21 cellular contexts compared by ENCODE assay signal in the genomic region with DNA sequence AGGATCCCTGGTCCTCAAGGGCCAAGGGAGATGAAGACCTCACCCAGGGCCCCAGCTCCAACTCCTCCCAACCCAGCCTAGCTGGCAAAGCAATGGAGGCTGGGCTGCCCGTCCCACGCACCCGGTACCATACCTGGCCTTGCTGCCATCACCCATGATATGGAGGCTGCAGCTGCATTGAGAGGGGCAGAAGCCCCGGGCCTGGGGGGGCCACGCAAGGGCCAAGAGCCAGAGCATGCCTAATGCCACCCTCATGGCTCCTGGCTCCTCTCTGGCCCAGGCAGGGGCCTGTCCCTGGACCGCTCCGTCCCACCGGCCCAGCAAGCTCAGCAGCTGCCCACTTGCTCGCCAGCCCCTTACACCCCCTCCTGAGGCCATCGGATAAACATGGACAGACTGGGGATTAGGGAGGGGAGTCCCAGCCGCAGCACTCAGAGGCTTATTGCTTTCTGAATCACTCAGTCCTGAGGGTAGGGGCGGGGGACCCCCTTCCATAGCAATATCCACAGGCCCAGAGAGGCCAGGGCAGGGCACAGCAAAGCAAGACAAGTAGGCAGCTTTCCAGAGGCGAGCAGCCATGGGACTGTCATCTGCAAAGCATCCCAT. TPM values are rescaled to one million over a fixed set of nuclear protein-coding genes. Genes with fewer than 3 reads are reported as not detected.
DNase-seq lines count a peak whose midpoint lies in the region; ATAC-seq and TF ChIP-seq lines count a peak whose summit lies in the region.
"Had no signal": no experiment of that assay in that cellular context is flagged by ENCODE, and none has a peak within 500 bp of the region (broad histone marks: within the 10 kb centered on the region; RNA-seq: fewer than 3 reads in every experiment).

A gene with protein sequence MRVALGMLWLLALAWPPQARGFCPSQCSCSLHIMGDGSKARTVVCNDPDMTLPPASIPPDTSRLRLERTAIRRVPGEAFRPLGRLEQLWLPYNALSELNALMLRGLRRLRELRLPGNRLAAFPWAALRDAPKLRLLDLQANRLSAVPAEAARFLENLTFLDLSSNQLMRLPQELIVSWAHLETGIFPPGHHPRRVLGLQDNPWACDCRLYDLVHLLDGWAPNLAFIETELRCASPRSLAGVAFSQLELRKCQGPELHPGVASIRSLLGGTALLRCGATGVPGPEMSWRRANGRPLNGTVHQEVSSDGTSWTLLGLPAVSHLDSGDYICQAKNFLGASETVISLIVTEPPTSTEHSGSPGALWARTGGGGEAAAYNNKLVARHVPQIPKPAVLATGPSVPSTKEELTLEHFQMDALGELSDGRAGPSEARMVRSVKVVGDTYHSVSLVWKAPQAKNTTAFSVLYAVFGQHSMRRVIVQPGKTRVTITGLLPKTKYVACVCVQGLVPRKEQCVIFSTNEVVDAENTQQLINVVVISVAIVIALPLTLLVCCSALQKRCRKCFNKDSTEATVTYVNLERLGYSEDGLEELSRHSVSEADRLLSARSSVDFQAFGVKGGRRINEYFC (minus strand): TSS at position 362 of the 606 bp plus-strand sequence. CDS start 107 bp downstream, at position 255.

- H4K8ac ChIP-seq in neuronal stem cell (ENCODE audit: low read depth, low read length) = no peak within 1 kb of the TSS

- H3K36me3 ChIP-seq in left ventricle myocardium inferior (no peaks in the 10 kb centered on the region), WERI-Rb-1 (no peaks in the 10 kb centered on the region), neuronal stem cell (replicated peaks in 1 of 2; ENCODE audit: control insufficient read depth in 2 of 2, insufficient read depth in 2 of 2, low read length in 2 of 2) (no peaks in the 10 kb centered on the region), upper lobe of right lung (no peaks in the 10 kb centered on the region)

- no peak within 1 kb of the TSS for H3K4ac ChIP-seq in neuronal stem cell (ENCODE audit: low read length)

- peak within 1 kb of the TSS; percentile 53 for H2BK15ac ChIP-seq in neuronal stem cell (ENCODE audit: low read length)

- no peaks in the 10 kb centered on the region for H3K9me3 ChIP-seq in left ventricle myocardium inferior (replicated peaks)
- H3K9me3 ChIP-seq in WERI-Rb-1 (ENCODE audit: severe bottlenecking) = no peaks in the 10 kb centered on the region
- no peaks in the 10 kb centered on the region for H3K9me3 ChIP-seq in neuronal stem cell (replicated peaks in 1 of 2; ENCODE audit: control insufficient read depth in 2 of 2, insufficient read depth in 1 of 2, low read depth in 1 of 2, low read length in 2 of 2)
- H3K9me3 ChIP-seq in upper lobe of right lung = no peaks in the 10 kb centered on the region
- H3K9me3 ChIP-seq: A549 had no signal

- H3K4me3 ChIP-seq in left ventricle myocardium inferior (no peak within 1 kb of the TSS), WERI-Rb-1 (ENCODE audit: low read depth, low read length) (peak within 1 kb of the TSS; percentile 33), neuronal stem cell (ENCODE audit: low read length in 2 of 2) (no peak within 1 kb of the TSS), upper lobe of right lung (no peak within 1 kb of the TSS)
- H3K4me3 ChIP-seq: A549, GM23248 had no signal

- peak within 1 kb of the TSS; percentile 73 for H2BK120ac ChIP-seq in neuronal stem cell (ENCODE audit: low read depth, low read length)

- WGBS in neuronal stem cell (ENCODE audit: extremely low coverage in 2 of 2, insufficient read length in 2 of 2, insufficient replicate concordance in 1 of 2), 2 donors = no CpG with 5 or more reads among the region's 13 CpGs

- no peak within 1 kb of the TSS for H3K23ac ChIP-seq in neuronal stem cell (ENCODE audit: low read depth, low read length, poor library complexity)

- peak within 1 kb of the TSS; percentile 64 for H2BK12ac ChIP-seq in neuronal stem cell (ENCODE audit: low read length)

- no peaks in the 10 kb centered on the region for H3K79me1 ChIP-seq in neuronal stem cell (ENCODE audit: low read depth, low read length)

- no peak within 1 kb of the TSS for H2AFZ ChIP-seq in neuronal stem cell (ENCODE audit: low read length)
- H2AFZ ChIP-seq: GM23248 had no signal

- peak within 1 kb of the TSS; percentile 30 for H2BK5ac ChIP-seq in neuronal stem cell (ENCODE audit: low read length)

- H3K14ac ChIP-seq in neuronal stem cell (ENCODE audit: low read length) = no peak within 1 kb of the TSS

- DNase-seq in left ventricle myocardium inferior = no peak
- DNase-seq in Right ventricle myocardium superior = no peak
- DNase-seq in WERI-Rb-1 = peak; percentile 94
- no peak for DNase-seq in neuronal stem cell (ENCODE audit: low spot score)
- DNase-seq in upper lobe of right lung = no peak
- no peak for DNase-seq in nucleus accumbens (lab: John Stamatoyannopoulos, UW)
- DNase-seq: 8988T; ACHN; C1 segment of cervical spinal cord; Calu3; CD4-positive, alpha-beta memory T cell; COR-L47; DMS153; DND-41; GM23248; H9 had no signal

- H3K18ac ChIP-seq in neuronal stem cell (ENCODE audit: low read length) = peak within 1 kb of the TSS; percentile 88

- H4K91ac ChIP-seq in neuronal stem cell (ENCODE audit: low read depth, low read length, poor library complexity) = no peak within 1 kb of the TSS

- ATAC-seq in Right ventricle myocardium superior (ENCODE audit: poor library complexity) (no peak), GM21786 (IDR thresholded peaks at IDR 0.05; ENCODE audit: unreplicated experiment) (no peak), upper lobe of right lung (no peak)
- ATAC-seq: A549, HCT116 had no signal

- H3K27me3 ChIP-seq in left ventricle myocardium inferior (ENCODE audit: low read depth) = peaks cover 26% of the 10 kb centered on the region
- H3K27me3 ChIP-seq in WERI-Rb-1 (ENCODE audit: insufficient read depth, low read depth, severe bottlenecking) = no peaks in the 10 kb centered on the region
- peaks cover 0 to 23% (median 3%) of the 10 kb centered on the region in 3 experiments for H3K27me3 ChIP-seq in neuronal stem cell (ENCODE audit: control insufficient read depth in 3 of 3, insufficient read depth in 3 of 3, low read depth in 1 of 3, low read length in 3 of 3)
- no peaks in the 10 kb centered on the region for H3K27me3 ChIP-seq in upper lobe of right lung

- intact Hi-C loops in left ventricle myocardium inferior (cut with micrococcal nuclease) (no loop called here), Right ventricle myocardium superior (cut with DNase I) (no loop called here), upper lobe of right lung (cut with DNase I) (no loop called here)

- H2AK5ac ChIP-seq in neuronal stem cell (ENCODE audit: low read depth, low read length) = peak within 1 kb of the TSS; percentile 68

- no peak within 1 kb of the TSS for H3K4me2 ChIP-seq in neuronal stem cell (ENCODE audit: insufficient read depth, low read length, poor library complexity, severe bottlenecking)
- H3K4me2 ChIP-seq: A549 had no signal

- no peak within 1 kb of the TSS for H3K9ac ChIP-seq in neuronal stem cell (ENCODE audit: low read depth, low read length, poor library complexity)
- H3K9ac ChIP-seq: GM23248 had no signal

- TF ChIP-seq CTCF in left ventricle myocardium inferior (IDR thresholded peaks at IDR 0.05; ENCODE audit: borderline replicate concordance) (no peak), WERI-Rb-1 (IDR thresholded peaks at IDR 0.05; ENCODE audit: low read depth, low read length) (no peak), upper lobe of right lung (IDR thresholded peaks at IDR 0.05) (no peak)

- peak within 1 kb of the TSS; percentile 23 for H3K27ac ChIP-seq in left ventricle myocardium inferior (replicated peaks)
- peak within 1 kb of the TSS; percentile 84 for H3K27ac ChIP-seq in WERI-Rb-1
- H3K27ac ChIP-seq in neuronal stem cell (replicated peaks; ENCODE audit: low read length) = no peak within 1 kb of the TSS
- no peak within 1 kb of the TSS for H3K27ac ChIP-seq in upper lobe of right lung
- H3K27ac ChIP-seq: A549, GM23248 had no signal

- H3K4me1 ChIP-seq in left ventricle myocardium inferior = peaks cover 4% of the 10 kb centered on the region
- H3K4me1 ChIP-seq in neuronal stem cell (ENCODE audit: control insufficient read depth in 2 of 2, insufficient read depth in 1 of 2, low read depth in 1 of 2, low read length in 2 of 2) = peaks cover 3 to 29% of the 10 kb centered on the region in 2 donors
- no peaks in the 10 kb centered on the region for H3K4me1 ChIP-seq in upper lobe of right lung
- H3K4me1 ChIP-seq: A549 had no signal

RNA-seq across cellular contexts. Expression of the gene that starts here (rescaled TPM):
- total RNA-seq in left ventricle myocardium inferior = not detected
- 0.13 TPM for total RNA-seq in Right ventricle myocardium superior
- polyA plus RNA-seq in neuronal stem cell (2013, experiment 1 of 2) = 0.01 TPM
- not detected for polyA plus RNA-seq in neuronal stem cell (2013, experiment 2 of 2)
- not detected for total RNA-seq in upper lobe of right lung
- total RNA-seq: Calu3; CD4-positive, alpha-beta memory T cell; GM23248; H4; H9 had no signal
- polyA plus RNA-seq: A549; BJ; CD4-positive, alpha-beta memory T cell; GM23248 had no signal

Comparison
In these comparisons a context has a peak if more than half of its experiments do, and no peak if none do; other contexts are left out.
1. H3K27ac ChIP-seq: peak in left ventricle myocardium inferior (single experiment) and WERI-Rb-1 (single experiment); none in neuronal stem cell (single experiment) and upper lobe of right lung (single experiment).